In genomic region chr10:31158000-31158658, GRCh38 we compare ENCODE assay signal across 17 cellular contexts.
DNase-seq lines count a peak whose midpoint lies in the region; ATAC-seq and TF ChIP-seq lines count a peak whose summit lies in the region.
"Had no signal": no experiment of that assay in that cellular context is flagged by ENCODE, and none has a peak within 500 bp of the region (broad histone marks: within the 10 kb centered on the region; RNA-seq: fewer than 3 reads in every experiment).

No MANE protein-coding gene starts in this region.

- no peak overlapping the region for H3K4me3 ChIP-seq in ACC112 (ENCODE audit: low read depth, low read length)

- H3K27me3 ChIP-seq in ACC112 (ENCODE audit: insufficient read depth, low read length) = no peaks in the 10 kb centered on the region
- H3K27me3 ChIP-seq: brain microvascular endothelial cell had no signal

- H3K4me1 ChIP-seq in ACC112 (ENCODE audit: control insufficient read depth, insufficient read depth, low read length, unreplicated experiment) = peaks cover 13% of the 10 kb centered on the region

- no peak overlapping the region for H3K4me3 Mint-ChIP-seq in nephron progenitor cell
- H3K4me3 Mint-ChIP-seq: natural killer cell treated with Interleukin-12 subunit alpha and Interleukin-12 subunit beta and Interleukin-15 and Interleukin-18, amount 100 ng/mL, for 72 hours; T-helper 1 cell treated with Interleukin-12 subunit alpha and Interleukin-12 subunit beta and Interleukin-4 antibody, amounts not matched to agents 30 μg/mL and 1 μg/mL, for 36 hours had no signal

- peaks cover 3% of the 10 kb centered on the region for H3K9me3 Mint-ChIP-seq in nephron progenitor cell
- H3K9me3 Mint-ChIP-seq: natural killer cell treated with Interleukin-12 subunit alpha and Interleukin-12 subunit beta and Interleukin-15 and Interleukin-18, amount 100 ng/mL, for 72 hours had no signal

- H3K36me3 ChIP-seq in ACC112 (ENCODE audit: insufficient read depth, low read length) = no peaks in the 10 kb centered on the region
- H3K36me3 ChIP-seq: brain microvascular endothelial cell had no signal

- H2AFZ ChIP-seq in ACC112 (ENCODE audit: low read length, unreplicated experiment) = peak overlapping the region; percentile 54

- peak overlapping the region; percentile 34 for H3K27ac Mint-ChIP-seq in nephron progenitor cell
- H3K27ac Mint-ChIP-seq: natural killer cell treated with Interleukin-12 subunit alpha and Interleukin-12 subunit beta and Interleukin-15 and Interleukin-18, amount 100 ng/mL, for 72 hours; T-helper 1 cell treated with Interleukin-12 subunit alpha and Interleukin-12 subunit beta and Interleukin-4 antibody, amounts not matched to agents 30 μg/mL and 1 μg/mL, for 36 hours had no signal

- no peaks in the 10 kb centered on the region for H3K79me2 ChIP-seq in ACC112 (ENCODE audit: control insufficient read depth, insufficient read depth, low read length, unreplicated experiment)

- peaks cover 15% of the 10 kb centered on the region for H3K4me1 Mint-ChIP-seq in nephron progenitor cell

- DNase-seq in NCI-H446 treated with DMSO at 0.1 percent for 48 hours (lab: John Stamatoyannopoulos, UW) = peak; percentile 90
- DNase-seq in fibroblast of gingiva (ENCODE audit: low read depth) = peak; percentile 26
- no peak for DNase-seq in nephron progenitor cell
- DNase-seq in HuH-7.5 (ENCODE audit: low spot score) = no peak
- DNase-seq: activated CD4-positive, alpha-beta T cell treated with anti-CD3 and anti-CD28 coated beads for 4 hours; AML-193; brain microvascular endothelial cell; KG1; NCI-H2107; OCI-M1; stimulated activated CD4-positive, alpha-beta T cell treated with anti-CD3 and anti-CD28 coated beads, Interleukin-15, amount 100 ng/mL, for 24 hours had no signal

- H3K36me3 Mint-ChIP-seq in nephron progenitor cell (ENCODE audit: low read depth) = no peaks in the 10 kb centered on the region
- H3K36me3 Mint-ChIP-seq: natural killer cell treated with Interleukin-12 subunit alpha and Interleukin-12 subunit beta and Interleukin-15 and Interleukin-18, amount 100 ng/mL, for 72 hours had no signal

- no peak for TF ChIP-seq CTCF in nephron progenitor cell (IDR thresholded peaks at IDR 0.05)

- ATAC-seq in GM18519 (IDR thresholded peaks at IDR 0.05; ENCODE audit: low FRiP score, unreplicated experiment) = no peak
- no peak for ATAC-seq in GM18502 (IDR thresholded peaks at IDR 0.05; ENCODE audit: poor library complexity, unreplicated experiment)
- no peak for ATAC-seq in HG03521 (IDR thresholded peaks at IDR 0.05; ENCODE audit: unreplicated experiment)
- ATAC-seq: natural killer cell treated with Interleukin-12 subunit alpha and Interleukin-12 subunit beta and Interleukin-15 and Interleukin-18, amount 100 ng/mL, for 72 hours had no signal

- H3K27ac ChIP-seq in ACC112 (ENCODE audit: low read depth, low read length) = no peak overlapping the region
- H3K27ac ChIP-seq: brain microvascular endothelial cell had no signal

- H3K27me3 Mint-ChIP-seq in nephron progenitor cell (ENCODE audit: low read depth, poor library complexity) = peaks cover 4% of the 10 kb centered on the region

Comparison
In these comparisons a context has a peak if more than half of its experiments do, and no peak if none do; other contexts are left out.
1. DNase-seq: peak in NCI-H446 treated with DMSO at 0.1 percent for 48 hours (single experiment) and fibroblast of gingiva (single experiment); none in nephron progenitor cell (single experiment) and HuH-7.5 (single experiment).